13 cellular contexts compared by ENCODE assay signal in the genomic region with DNA sequence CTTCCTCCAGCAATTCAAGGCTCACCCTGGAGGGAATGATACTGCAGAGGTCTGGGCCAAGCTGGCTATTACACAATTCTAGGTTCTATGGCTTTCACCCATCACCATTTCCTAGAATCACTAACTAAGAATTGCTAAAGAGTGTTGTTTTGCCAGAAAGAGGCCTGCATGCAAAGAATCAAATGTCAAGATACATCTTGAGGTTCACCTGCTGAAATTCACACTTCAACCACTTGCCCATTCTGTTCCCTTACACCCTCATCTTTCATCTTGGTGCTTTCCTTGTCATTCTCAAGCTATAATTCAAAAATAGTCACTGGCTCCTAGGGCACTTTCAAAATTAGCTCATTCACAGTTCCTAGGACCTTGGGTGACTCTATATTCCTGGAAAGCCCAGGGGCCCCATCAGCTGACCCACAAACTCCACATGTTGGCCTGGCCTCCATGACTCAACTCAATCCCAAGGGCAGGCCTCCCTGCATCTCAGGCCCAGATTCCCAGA. TPM values are rescaled to one million over a fixed set of nuclear protein-coding genes. Genes with fewer than 3 reads are reported as not detected.
DNase-seq lines count a peak whose midpoint lies in the region; ATAC-seq and TF ChIP-seq lines count a peak whose summit lies in the region.
"Had no signal": no experiment of that assay in that cellular context is flagged by ENCODE, and none has a peak within 500 bp of the region (broad histone marks: within the 10 kb centered on the region; RNA-seq: fewer than 3 reads in every experiment).

No MANE protein-coding gene starts in this region.

- H3K27ac Mint-ChIP-seq in activated T-cell treated with anti-CD3 and anti-CD28 coated beads, Interleukin-2, amount 50 U/mL, for 72 hours, result no peak overlapping the region
- peak overlapping the region; percentile 52 for H3K27ac Mint-ChIP-seq in activated naive CD8-positive, alpha-beta T cell treated with anti-CD3 and anti-CD28 coated beads, Interleukin-2, amount 50 U/mL, for 24 hours
- no peak overlapping the region for H3K27ac Mint-ChIP-seq in activated T-helper 2 cell treated with anti-CD3 and anti-CD28 coated beads, Interferon-gamma antibody, Interleukin-2, Interleukin-4, amounts not matched to agents 10 μg/mL and 5 μg/mL and 100 μg/mL, durations not matched to agents 14 hours and 24 hours and 36 hours
- H3K27ac Mint-ChIP-seq in GM23338, result no peak overlapping the region
- H3K27ac Mint-ChIP-seq: activated CD4-positive, alpha-beta T cell treated with anti-CD3 and anti-CD28 coated beads, Interleukin-2, amount 10 ng/mL, durations not matched to agents 7 days and 5 days had no signal

- no peaks in the 10 kb centered on the region for H3F3A ChIP-seq in GM23338 (replicated peaks; ENCODE audit: low read depth)

- H2AFZ ChIP-seq in GM23338, result no peak overlapping the region

- peak in 1 of 2 donors; percentile 10 for DNase-seq in activated T-cell treated with anti-CD3 and anti-CD28 coated beads, Interleukin-2, amount 50 U/mL, for 72 hours
- DNase-seq in activated T-cell treated with anti-CD3 and anti-CD28 coated beads, Interleukin-2, amount 50 U/mL, for 4 hours, result no peak
- DNase-seq in activated naive CD8-positive, alpha-beta T cell treated with anti-CD3 and anti-CD28 coated beads, Interleukin-2, amount 50 U/mL, for 24 hours, result no peak
- DNase-seq in iris pigment epithelial cell (ENCODE audit: low read depth), result peak; percentile 68
- DNase-seq in stromal cell of bone marrow (ENCODE audit: low read depth), result peak; percentile 54
- DNase-seq in activated T-helper 2 cell treated with anti-CD3 and anti-CD28 coated beads, Interferon-gamma antibody, Interleukin-2, Interleukin-4, amounts not matched to agents 10 μg/mL and 5 μg/mL and 100 μg/mL, durations not matched to agents 14 hours and 24 hours and 36 hours (ENCODE audit: low spot score), result no peak
- DNase-seq in GM23338 (ENCODE audit: low spot score), result no peak
- DNase-seq: activated CD4-positive, alpha-beta T cell treated with anti-CD3 and anti-CD28 coated beads, Interleukin-2, amount 10 ng/mL, durations not matched to agents 7 days and 5 days; activated effector memory CD4-positive, alpha-beta T cell treated with anti-CD3 and anti-CD28 coated beads, Interleukin-2, amount 50 U/mL, for 16 hours; upper lobe of left lung had no signal

- peak; percentile 73 to 84 for ATAC-seq in activated T-cell treated with anti-CD3 and anti-CD28 coated beads, Interleukin-2, amount 50 U/mL, for 72 hours (replicated peaks in 1 of 2)
- ATAC-seq in activated T-cell treated with anti-CD3 and anti-CD28 coated beads, Interleukin-2, amount 50 U/mL, for 4 hours, result no peak
- peak; percentile 59 for ATAC-seq in activated naive CD8-positive, alpha-beta T cell treated with anti-CD3 and anti-CD28 coated beads, Interleukin-2, amount 50 U/mL, for 24 hours
- no peak for ATAC-seq in GM23338
- no peak for ATAC-seq in GM18861 (IDR thresholded peaks at IDR 0.05; ENCODE audit: unreplicated experiment)

- H3K4me1 Mint-ChIP-seq in activated T-cell treated with anti-CD3 and anti-CD28 coated beads, Interleukin-2, amount 50 U/mL, for 72 hours (ENCODE audit: low read depth), result peaks cover 8% of the 10 kb centered on the region
- H3K4me1 Mint-ChIP-seq in activated T-cell treated with anti-CD3 and anti-CD28 coated beads, Interleukin-2, amount 50 U/mL, for 4 hours (ENCODE audit: low read depth), result no peaks in the 10 kb centered on the region
- H3K4me1 Mint-ChIP-seq in activated naive CD8-positive, alpha-beta T cell treated with anti-CD3 and anti-CD28 coated beads, Interleukin-2, amount 50 U/mL, for 24 hours, result peaks cover 8% of the 10 kb centered on the region
- H3K4me1 Mint-ChIP-seq in activated T-helper 2 cell treated with anti-CD3 and anti-CD28 coated beads, Interferon-gamma antibody, Interleukin-2, Interleukin-4, amounts not matched to agents 10 μg/mL and 5 μg/mL and 100 μg/mL, durations not matched to agents 14 hours and 24 hours and 36 hours (ENCODE audit: low read depth), result peaks cover 4% of the 10 kb centered on the region
- peaks cover 43% of the 10 kb centered on the region for H3K4me1 Mint-ChIP-seq in GM23338
- H3K4me1 Mint-ChIP-seq: activated CD4-positive, alpha-beta T cell treated with anti-CD3 and anti-CD28 coated beads, Interleukin-2, amount 10 ng/mL, durations not matched to agents 7 days and 5 days had no signal

- peaks cover 35% of the 10 kb centered on the region for H3K4me1 ChIP-seq in GM23338 (ENCODE audit: insufficient read depth)

- H3K4me3 Mint-ChIP-seq in activated T-cell treated with anti-CD3 and anti-CD28 coated beads, Interleukin-2, amount 50 U/mL, for 72 hours, result no peak overlapping the region
- no peak overlapping the region for H3K4me3 Mint-ChIP-seq in activated T-cell treated with anti-CD3 and anti-CD28 coated beads, Interleukin-2, amount 50 U/mL, for 4 hours
- no peak overlapping the region for H3K4me3 Mint-ChIP-seq in activated naive CD8-positive, alpha-beta T cell treated with anti-CD3 and anti-CD28 coated beads, Interleukin-2, amount 50 U/mL, for 24 hours
- H3K4me3 Mint-ChIP-seq in activated T-helper 2 cell treated with anti-CD3 and anti-CD28 coated beads, Interferon-gamma antibody, Interleukin-2, Interleukin-4, amounts not matched to agents 10 μg/mL and 5 μg/mL and 100 μg/mL, durations not matched to agents 14 hours and 24 hours and 36 hours (ENCODE audit: low read depth), result no peak overlapping the region
- H3K4me3 Mint-ChIP-seq in GM23338, result no peak overlapping the region
- H3K4me3 Mint-ChIP-seq: activated CD4-positive, alpha-beta T cell treated with anti-CD3 and anti-CD28 coated beads, Interleukin-2, amount 10 ng/mL, durations not matched to agents 7 days and 5 days had no signal

- H3K4me2 ChIP-seq in GM23338, result no peak overlapping the region

- no peaks in the 10 kb centered on the region for H3K9me3 Mint-ChIP-seq in activated T-cell treated with anti-CD3 and anti-CD28 coated beads, Interleukin-2, amount 50 U/mL, for 72 hours
- no peaks in the 10 kb centered on the region for H3K9me3 Mint-ChIP-seq in activated T-cell treated with anti-CD3 and anti-CD28 coated beads, Interleukin-2, amount 50 U/mL, for 4 hours
- no peaks in the 10 kb centered on the region for H3K9me3 Mint-ChIP-seq in activated naive CD8-positive, alpha-beta T cell treated with anti-CD3 and anti-CD28 coated beads, Interleukin-2, amount 50 U/mL, for 24 hours
- H3K9me3 Mint-ChIP-seq in activated T-helper 2 cell treated with anti-CD3 and anti-CD28 coated beads, Interferon-gamma antibody, Interleukin-2, Interleukin-4, amounts not matched to agents 10 μg/mL and 5 μg/mL and 100 μg/mL, durations not matched to agents 14 hours and 24 hours and 36 hours, result no peaks in the 10 kb centered on the region
- H3K9me3 Mint-ChIP-seq in GM23338, result no peaks in the 10 kb centered on the region
- H3K9me3 Mint-ChIP-seq: activated CD4-positive, alpha-beta T cell treated with anti-CD3 and anti-CD28 coated beads, Interleukin-2, amount 10 ng/mL, durations not matched to agents 7 days and 5 days had no signal

- no peaks in the 10 kb centered on the region for H3K36me3 ChIP-seq in GM23338 (ENCODE audit: insufficient read depth)
- H3K36me3 ChIP-seq: neutrophil, upper lobe of left lung had no signal

- no peaks in the 10 kb centered on the region for H3K36me3 Mint-ChIP-seq in activated T-cell treated with anti-CD3 and anti-CD28 coated beads, Interleukin-2, amount 50 U/mL, for 72 hours (ENCODE audit: insufficient read depth in 2 of 2)
- H3K36me3 Mint-ChIP-seq in activated T-cell treated with anti-CD3 and anti-CD28 coated beads, Interleukin-2, amount 50 U/mL, for 4 hours (ENCODE audit: insufficient read depth), result no peaks in the 10 kb centered on the region
- no peaks in the 10 kb centered on the region for H3K36me3 Mint-ChIP-seq in activated naive CD8-positive, alpha-beta T cell treated with anti-CD3 and anti-CD28 coated beads, Interleukin-2, amount 50 U/mL, for 24 hours (ENCODE audit: low read depth)
- no peaks in the 10 kb centered on the region for H3K36me3 Mint-ChIP-seq in activated T-helper 2 cell treated with anti-CD3 and anti-CD28 coated beads, Interferon-gamma antibody, Interleukin-2, Interleukin-4, amounts not matched to agents 10 μg/mL and 5 μg/mL and 100 μg/mL, durations not matched to agents 14 hours and 24 hours and 36 hours (ENCODE audit: low read depth)
- no peaks in the 10 kb centered on the region; the same call in 2 of the 3 replicates for H3K36me3 Mint-ChIP-seq in GM23338 (ENCODE audit: low read depth)

- H4K20me1 ChIP-seq in GM23338 (replicated peaks; ENCODE audit: insufficient read depth), result peaks cover 26% of the 10 kb centered on the region

- no peak overlapping the region for H3K4me3 ChIP-seq in GM23338
- H3K4me3 ChIP-seq: upper lobe of left lung had no signal

- intact Hi-C loops in activated T-helper 2 cell treated with anti-CD3 and anti-CD28 coated beads, Interferon-gamma antibody, Interleukin-2, Interleukin-4, amounts not matched to agents 10 μg/mL and 5 μg/mL and 100 μg/mL, durations not matched to agents 14 hours and 24 hours and 36 hours (cut with micrococcal nuclease), result loop anchor here (1.0 kb wide), 1 partner anchor 298 kb away; no protein-coding TSS in a partner anchor

- H3K9me2 ChIP-seq in GM23338 (ENCODE audit: insufficient read depth), result no peaks in the 10 kb centered on the region

- H3K27me3 ChIP-seq in GM23338 (ENCODE audit: insufficient read depth), result peaks cover 4% of the 10 kb centered on the region; the same call in 1 of the 2 replicates
- H3K27me3 ChIP-seq: upper lobe of left lung had no signal

- H3K79me2 ChIP-seq in GM23338 (replicated peaks; ENCODE audit: insufficient read depth), result peaks cover 99% of the 10 kb centered on the region

- H3K27me3 Mint-ChIP-seq in activated T-cell treated with anti-CD3 and anti-CD28 coated beads, Interleukin-2, amount 50 U/mL, for 72 hours (ENCODE audit: low read depth), result peaks cover 51% of the 10 kb centered on the region
- H3K27me3 Mint-ChIP-seq in activated T-cell treated with anti-CD3 and anti-CD28 coated beads, Interleukin-2, amount 50 U/mL, for 4 hours (ENCODE audit: low read depth), result peaks cover 23% of the 10 kb centered on the region
- peaks cover 36% of the 10 kb centered on the region for H3K27me3 Mint-ChIP-seq in activated naive CD8-positive, alpha-beta T cell treated with anti-CD3 and anti-CD28 coated beads, Interleukin-2, amount 50 U/mL, for 24 hours
- H3K27me3 Mint-ChIP-seq in activated T-helper 2 cell treated with anti-CD3 and anti-CD28 coated beads, Interferon-gamma antibody, Interleukin-2, Interleukin-4, amounts not matched to agents 10 μg/mL and 5 μg/mL and 100 μg/mL, durations not matched to agents 14 hours and 24 hours and 36 hours (ENCODE audit: low read depth), result peaks cover 26% of the 10 kb centered on the region
- peaks cover under 1% of the 10 kb centered on the region for H3K27me3 Mint-ChIP-seq in GM23338 (ENCODE audit: insufficient read depth, low read depth, poor library complexity)

- H3K27ac ChIP-seq in GM23338 (ENCODE audit: low read depth), result no peak overlapping the region
- H3K27ac ChIP-seq: HL-60, neutrophil had no signal

- no peak for TF ChIP-seq CTCF in GM23338 (conservative IDR thresholded peaks at IDR 0.05; ENCODE audit: low read depth in 2 of 2)

RNA-seq across cellular contexts. Expression of gene APBB2, which starts 7.0 kb away (rescaled TPM):
- total RNA-seq in activated T-cell treated with anti-CD3 and anti-CD28 coated beads, Interleukin-2, amount 50 U/mL, for 72 hours, result 1 to 10 TPM; 6.8 to 8.6 TPM
- total RNA-seq in activated T-cell treated with anti-CD3 and anti-CD28 coated beads, Interleukin-2, amount 50 U/mL, for 4 hours, result 1 to 10 TPM; 1.1 to 2.2 (median 1.2) TPM
- 0.73 and 1.4 TPM in 2 replicates for total RNA-seq in activated T-helper 2 cell treated with anti-CD3 and anti-CD28 coated beads, Interferon-gamma antibody, Interleukin-2, Interleukin-4, amounts not matched to agents 10 μg/mL and 5 μg/mL and 100 μg/mL, durations not matched to agents 14 hours and 24 hours and 36 hours
- 56.4 and 74.8 TPM in 2 replicates for total RNA-seq in GM23338 (2014; rRNA removed; shearing (Covaris generic))
- polyA plus RNA-seq in GM23338 (2016; fragmentation: Nextera tagmentation; extraction: Ambion mirVana), result 34.1 and 35.8 TPM in 2 replicates

RNA-seq across cellular contexts. Expression of gene UCHL1, which starts 49.3 kb away (rescaled TPM):
- total RNA-seq in activated T-cell treated with anti-CD3 and anti-CD28 coated beads, Interleukin-2, amount 50 U/mL, for 72 hours, result 1 to 10 TPM; 2.5 to 2.8 TPM
- 1 to 10 TPM; 2.9 to 9.3 (median 4.7) TPM for total RNA-seq in activated T-cell treated with anti-CD3 and anti-CD28 coated beads, Interleukin-2, amount 50 U/mL, for 4 hours
- total RNA-seq in activated T-helper 2 cell treated with anti-CD3 and anti-CD28 coated beads, Interferon-gamma antibody, Interleukin-2, Interleukin-4, amounts not matched to agents 10 μg/mL and 5 μg/mL and 100 μg/mL, durations not matched to agents 14 hours and 24 hours and 36 hours, result 0.48 and 0.83 TPM in 2 replicates
- 1,758 and 1,823 TPM in 2 replicates for total RNA-seq in GM23338 (2014; rRNA removed; shearing (Covaris generic))
- polyA plus RNA-seq in GM23338 (2016; fragmentation: Nextera tagmentation; extraction: Ambion mirVana), result 926 and 998 TPM in 2 replicates
- total RNA-seq: activated CD4-positive, alpha-beta T cell treated with anti-CD3 and anti-CD28 coated beads, Interleukin-2, amount 10 ng/mL, durations not matched to agents 7 days and 5 days had no signal

Comparison
In these comparisons a context has a peak if more than half of its experiments do, and no peak if none do; other contexts are left out.
1. ATAC-seq: peak in activated T-cell treated with anti-CD3 and anti-CD28 coated beads, Interleukin-2, amount 50 U/mL, for 72 hours (2 of 2) and activated naive CD8-positive, alpha-beta T cell treated with anti-CD3 and anti-CD28 coated beads, Interleukin-2, amount 50 U/mL, for 24 hours (single experiment); none in activated T-cell treated with anti-CD3 and anti-CD28 coated beads, Interleukin-2, amount 50 U/mL, for 4 hours (0 of 2), GM23338 (single experiment) and GM18861 (single experiment).
2. DNase-seq: peak in iris pigment epithelial cell (single experiment) and stromal cell of bone marrow (single experiment); none in activated T-cell treated with anti-CD3 and anti-CD28 coated beads, Interleukin-2, amount 50 U/mL, for 4 hours (single experiment), activated naive CD8-positive, alpha-beta T cell treated with anti-CD3 and anti-CD28 coated beads, Interleukin-2, amount 50 U/mL, for 24 hours (single experiment), activated T-helper 2 cell treated with anti-CD3 and anti-CD28 coated beads, Interferon-gamma antibody, Interleukin-2, Interleukin-4, amounts not matched to agents 10 μg/mL and 5 μg/mL and 100 μg/mL, durations not matched to agents 14 hours and 24 hours and 36 hours (single experiment) and GM23338 (single experiment).
3. RNA of gene UCHL1, which starts 49.3 kb away (total RNA-seq): 1,758 to 1,823 TPM in GM23338; 2.9 to 9.3 TPM in activated T-cell treated with anti-CD3 and anti-CD28 coated beads, Interleukin-2, amount 50 U/mL, for 4 hours, 2.5 to 2.8 TPM in activated T-cell treated with anti-CD3 and anti-CD28 coated beads, Interleukin-2, amount 50 U/mL, for 72 hours and 0.48 to 0.83 TPM in activated T-helper 2 cell treated with anti-CD3 and anti-CD28 coated beads, Interferon-gamma antibody, Interleukin-2, Interleukin-4, amounts not matched to agents 10 μg/mL and 5 μg/mL and 100 μg/mL, durations not matched to agents 14 hours and 24 hours and 36 hours; every median in the first group is over 100 times any median in the second.